ENCODE assay signal across 12 cellular contexts in the genomic region with DNA sequence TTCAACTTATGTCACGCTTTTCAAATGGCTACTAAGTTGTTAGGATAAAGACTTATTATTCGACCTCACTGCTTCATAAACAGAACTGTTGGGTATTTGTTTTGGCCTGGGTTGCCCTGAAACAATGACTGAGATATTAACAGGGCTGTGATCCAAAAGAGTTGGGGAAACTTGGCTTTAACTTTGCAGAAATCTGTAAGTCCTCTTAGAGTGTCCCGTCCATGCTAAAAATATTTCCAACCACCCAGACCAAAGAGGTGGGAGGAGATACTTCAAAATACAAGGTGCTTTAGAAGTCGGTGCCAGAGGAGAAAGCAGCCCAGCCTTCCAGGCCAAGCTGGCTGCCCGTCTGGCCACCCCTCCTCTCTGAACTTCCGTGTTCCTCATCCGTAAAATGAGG. TPM values are rescaled to one million over a fixed set of nuclear protein-coding genes. Genes with fewer than 3 reads are reported as not detected.
DNase-seq lines count a peak whose midpoint lies in the region; ATAC-seq and TF ChIP-seq lines count a peak whose summit lies in the region.
"Had no signal": no experiment of that assay in that cellular context is flagged by ENCODE, and none has a peak within 500 bp of the region (broad histone marks: within the 10 kb centered on the region; RNA-seq: fewer than 3 reads in every experiment).

No MANE protein-coding gene starts in this region.

- WGBS in prostate gland = 10% methylated on average over 7 of the region's 7 CpGs

- H3K9me3 Mint-ChIP-seq in WTC11 = no peaks in the 10 kb centered on the region
- H3K9me3 Mint-ChIP-seq: CD8-positive, alpha-beta memory T cell had no signal

- no peak for TF ChIP-seq POLR2A in prostate gland (IDR thresholded peaks at IDR 0.05)

- no peaks in the 10 kb centered on the region for H3K9me3 ChIP-seq in BLaER1 treated with 17β-estradiol and CSF1 and Interleukin-3, amounts not matched to agents 10 nM and 100 nM (replicated peaks in 1 of 11)
- no peaks in the 10 kb centered on the region for H3K9me3 ChIP-seq in prostate gland

- no peak overlapping the region for H3K4me3 Mint-ChIP-seq in WTC11
- H3K4me3 Mint-ChIP-seq: CD8-positive, alpha-beta memory T cell had no signal

- no peak overlapping the region for H3K27ac ChIP-seq in BLaER1 treated with 17β-estradiol and CSF1 and Interleukin-3, amounts not matched to agents 10 nM and 100 nM
- H3K27ac ChIP-seq in VCaP = peak overlapping the region; percentile 77
- H3K27ac ChIP-seq in prostate gland = peak overlapping the region; percentile 34 to 61

- H3K4me1 Mint-ChIP-seq in WTC11 = peaks cover 10% of the 10 kb centered on the region

- H3K27ac Mint-ChIP-seq in WTC11 = no peak overlapping the region

- peaks cover 21 to 44% (median 36%) of the 10 kb centered on the region in 10 experiments for H3K4me1 ChIP-seq in BLaER1 treated with 17β-estradiol and CSF1 and Interleukin-3, amounts not matched to agents 10 nM and 100 nM
- H3K4me1 ChIP-seq in prostate gland (replicated peaks) = peaks cover 5% of the 10 kb centered on the region

- intact Hi-C loops in prostate gland (cut with DNase I) = loop anchor here (1.0 to 2.0 kb wide), 3 partner anchors 39 to 106 kb away; a partner anchor contains a TSS

- H4K20me1 ChIP-seq in BLaER1 treated with 17β-estradiol and CSF1 and Interleukin-3, amounts not matched to agents 10 nM and 100 nM = peaks cover 0 to 39% (median 13%) of the 10 kb centered on the region in 11 experiments; a peak in 13 of 22 replicates

- H3K4me2 ChIP-seq in BLaER1 treated with 17β-estradiol and CSF1 and Interleukin-3, amounts not matched to agents 10 nM and 100 nM = peak overlapping the region in 9 of 11 experiments; percentile 8 to 66 (median 49); a peak in 10 of 22 replicates

- POLR2A ChIA-PET in WTC11 (lab: Charles Lee) = interaction anchor here (0.5 kb wide), 1 partner anchor 572 kb away, joined by 3 read pairs; no protein-coding TSS in a partner anchor

- TF ChIP-seq CTCF in VCaP (conservative IDR thresholded peaks at IDR 0.05) = no peak
- no peak for TF ChIP-seq CTCF in prostate gland (IDR thresholded peaks at IDR 0.05)
- no peak for TF ChIP-seq CTCF in WTC11 (IDR thresholded peaks at IDR 0.05)

- no peaks in the 10 kb centered on the region for H3K27me3 ChIP-seq in BLaER1 treated with 17β-estradiol and CSF1 and Interleukin-3, amounts not matched to agents 10 nM and 100 nM
- no peaks in the 10 kb centered on the region for H3K27me3 ChIP-seq in prostate gland (replicated peaks; ENCODE audit: insufficient read depth)

- H3K9ac ChIP-seq in BLaER1 treated with 17β-estradiol and CSF1 and Interleukin-3, amounts not matched to agents 10 nM and 100 nM = no peak overlapping the region

- DNase-seq in fibroblast of the conjunctiva (ENCODE audit: low read depth) (peak; percentile 69), prostate gland (ENCODE audit: low spot score) (peak; percentile 29), WTC11 (ENCODE audit: low spot score) (no peak), amniotic stem cell (lab: John Stamatoyannopoulos, UW) (no peak), NCI-H1930 (lab: John Stamatoyannopoulos, UW) (no peak)
- DNase-seq: activated CD4-positive, alpha-beta T cell treated with anti-CD3 and anti-CD28 coated beads for 1 hour; CD8-positive, alpha-beta memory T cell; NCI-H2029 treated with DMSO at 0.1 percent for 48 hours had no signal

- peaks cover 2% of the 10 kb centered on the region; the same call in 1 of the 2 replicates for H3K36me3 Mint-ChIP-seq in WTC11

- H3K27me3 Mint-ChIP-seq in WTC11 (ENCODE audit: low read depth) = no peaks in the 10 kb centered on the region
- H3K27me3 Mint-ChIP-seq: CD8-positive, alpha-beta memory T cell had no signal

- ATAC-seq in GM19455 (IDR thresholded peaks at IDR 0.05; ENCODE audit: unreplicated experiment) (no peak), WTC11 (no peak)

- H3K4me3 ChIP-seq in BLaER1 treated with 17β-estradiol and CSF1 and Interleukin-3, amounts not matched to agents 10 nM and 100 nM = no peak overlapping the region
- H3K4me3 ChIP-seq in prostate gland = no peak overlapping the region

- peaks cover 50 to 77% (median 58%) of the 10 kb centered on the region in 11 experiments for H3K36me3 ChIP-seq in BLaER1 treated with 17β-estradiol and CSF1 and Interleukin-3, amounts not matched to agents 10 nM and 100 nM
- peaks cover 0 to under 1% of the 10 kb centered on the region in 2 donors for H3K36me3 ChIP-seq in prostate gland

- CTCF ChIA-PET in WTC11 (lab: Charles Lee) = interaction anchor here (0.8 to 4.4 kb wide), 39 partner anchors 9 to 505 kb away, joined by 3 to 81 read pairs (median 9); a partner anchor contains a TSS

TF ChIP-seq in WTC11, 78 proteins besides CTCF, POLR2A, EP300 and RAD21:
- TF ChIP-seq SOX15 (CRISPR knock-in tag; IDR thresholded peaks at IDR 0.05) (no peak), ELF4 (CRISPR knock-in tag; IDR thresholded peaks at IDR 0.05; ENCODE audit: low read depth) (no peak), SP1 (CRISPR knock-in tag; conservative IDR thresholded peaks at IDR 0.05) (no peak), ZNF232 (CRISPR knock-in tag; IDR thresholded peaks at IDR 0.05) (no peak), GTF2I (CRISPR knock-in tag; conservative IDR thresholded peaks at IDR 0.05) (no peak), OVOL2 (CRISPR knock-in tag; IDR thresholded peaks at IDR 0.05; ENCODE audit: borderline replicate concordance) (no peak), ZNF263 (CRISPR knock-in tag; IDR thresholded peaks at IDR 0.05; ENCODE audit: low read depth) (no peak)
- TF ChIP-seq, protein P1, sequence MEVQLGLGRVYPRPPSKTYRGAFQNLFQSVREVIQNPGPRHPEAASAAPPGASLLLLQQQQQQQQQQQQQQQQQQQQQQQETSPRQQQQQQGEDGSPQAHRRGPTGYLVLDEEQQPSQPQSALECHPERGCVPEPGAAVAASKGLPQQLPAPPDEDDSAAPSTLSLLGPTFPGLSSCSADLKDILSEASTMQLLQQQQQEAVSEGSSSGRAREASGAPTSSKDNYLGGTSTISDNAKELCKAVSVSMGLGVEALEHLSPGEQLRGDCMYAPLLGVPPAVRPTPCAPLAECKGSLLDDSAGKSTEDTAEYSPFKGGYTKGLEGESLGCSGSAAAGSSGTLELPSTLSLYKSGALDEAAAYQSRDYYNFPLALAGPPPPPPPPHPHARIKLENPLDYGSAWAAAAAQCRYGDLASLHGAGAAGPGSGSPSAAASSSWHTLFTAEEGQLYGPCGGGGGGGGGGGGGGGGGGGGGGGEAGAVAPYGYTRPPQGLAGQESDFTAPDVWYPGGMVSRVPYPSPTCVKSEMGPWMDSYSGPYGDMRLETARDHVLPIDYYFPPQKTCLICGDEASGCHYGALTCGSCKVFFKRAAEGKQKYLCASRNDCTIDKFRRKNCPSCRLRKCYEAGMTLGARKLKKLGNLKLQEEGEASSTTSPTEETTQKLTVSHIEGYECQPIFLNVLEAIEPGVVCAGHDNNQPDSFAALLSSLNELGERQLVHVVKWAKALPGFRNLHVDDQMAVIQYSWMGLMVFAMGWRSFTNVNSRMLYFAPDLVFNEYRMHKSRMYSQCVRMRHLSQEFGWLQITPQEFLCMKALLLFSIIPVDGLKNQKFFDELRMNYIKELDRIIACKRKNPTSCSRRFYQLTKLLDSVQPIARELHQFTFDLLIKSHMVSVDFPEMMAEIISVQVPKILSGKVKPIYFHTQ (CRISPR knock-in tag; IDR thresholded peaks at IDR 0.05) = no peak
- TF ChIP-seq, protein P2, sequence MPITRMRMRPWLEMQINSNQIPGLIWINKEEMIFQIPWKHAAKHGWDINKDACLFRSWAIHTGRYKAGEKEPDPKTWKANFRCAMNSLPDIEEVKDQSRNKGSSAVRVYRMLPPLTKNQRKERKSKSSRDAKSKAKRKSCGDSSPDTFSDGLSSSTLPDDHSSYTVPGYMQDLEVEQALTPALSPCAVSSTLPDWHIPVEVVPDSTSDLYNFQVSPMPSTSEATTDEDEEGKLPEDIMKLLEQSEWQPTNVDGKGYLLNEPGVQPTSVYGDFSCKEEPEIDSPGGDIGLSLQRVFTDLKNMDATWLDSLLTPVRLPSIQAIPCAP (CRISPR knock-in tag; IDR thresholded peaks at IDR 0.05) = no peak
- TF ChIP-seq, protein P3, sequence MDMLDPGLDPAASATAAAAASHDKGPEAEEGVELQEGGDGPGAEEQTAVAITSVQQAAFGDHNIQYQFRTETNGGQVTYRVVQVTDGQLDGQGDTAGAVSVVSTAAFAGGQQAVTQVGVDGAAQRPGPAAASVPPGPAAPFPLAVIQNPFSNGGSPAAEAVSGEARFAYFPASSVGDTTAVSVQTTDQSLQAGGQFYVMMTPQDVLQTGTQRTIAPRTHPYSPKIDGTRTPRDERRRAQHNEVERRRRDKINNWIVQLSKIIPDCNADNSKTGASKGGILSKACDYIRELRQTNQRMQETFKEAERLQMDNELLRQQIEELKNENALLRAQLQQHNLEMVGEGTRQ (CRISPR knock-in tag; IDR thresholded peaks at IDR 0.05) = no peak
- TF ChIP-seq, protein P4, sequence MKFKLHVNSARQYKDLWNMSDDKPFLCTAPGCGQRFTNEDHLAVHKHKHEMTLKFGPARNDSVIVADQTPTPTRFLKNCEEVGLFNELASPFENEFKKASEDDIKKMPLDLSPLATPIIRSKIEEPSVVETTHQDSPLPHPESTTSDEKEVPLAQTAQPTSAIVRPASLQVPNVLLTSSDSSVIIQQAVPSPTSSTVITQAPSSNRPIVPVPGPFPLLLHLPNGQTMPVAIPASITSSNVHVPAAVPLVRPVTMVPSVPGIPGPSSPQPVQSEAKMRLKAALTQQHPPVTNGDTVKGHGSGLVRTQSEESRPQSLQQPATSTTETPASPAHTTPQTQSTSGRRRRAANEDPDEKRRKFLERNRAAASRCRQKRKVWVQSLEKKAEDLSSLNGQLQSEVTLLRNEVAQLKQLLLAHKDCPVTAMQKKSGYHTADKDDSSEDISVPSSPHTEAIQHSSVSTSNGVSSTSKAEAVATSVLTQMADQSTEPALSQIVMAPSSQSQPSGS (CRISPR knock-in tag; IDR thresholded peaks at IDR 0.05; ENCODE audit: borderline replicate concordance, low read depth) = no peak
TF ChIP-seq in WTC11: peak in this region for 0.

RNA-seq across cellular contexts. Expression of a gene that starts 16.1 kb away (rescaled TPM):
- total RNA-seq in prostate gland (1 to 10 TPM in 1 of 2 donors, not detected in 1; 3.2 TPM), WTC11 (2021) (0.14 to 0.15 TPM in 2 of 3 replicates, not detected in the other)
- total RNA-seq: glomerular endothelial cell had no signal

RNA-seq across cellular contexts. Expression of a gene that starts 38.8 kb away (rescaled TPM):
- total RNA-seq in prostate gland = 10 to 100 TPM; 12.5 to 16.1 TPM
- 3.3 to 4.0 TPM (median 3.8 TPM) in 3 replicates for total RNA-seq in WTC11 (2021)

RNA-seq across cellular contexts. Expression of a gene that starts 56.3 kb away (rescaled TPM):
- total RNA-seq in prostate gland = 10 to 100 TPM in 1 of 2 donors, 1 to 10 TPM in 1; 3.6 to 12.2 TPM
- 5.3 to 7.9 TPM (median 7.3 TPM) in 3 replicates for total RNA-seq in WTC11 (2021)

Comparison
In these comparisons a context has a peak if more than half of its experiments do, and no peak if none do; other contexts are left out.
1. H3K27ac ChIP-seq: peak in VCaP (single experiment) and prostate gland (2 of 2); none in BLaER1 treated with 17β-estradiol and CSF1 and Interleukin-3, amounts not matched to agents 10 nM and 100 nM (0 of 11).
2. DNase-seq: peak in fibroblast of the conjunctiva (single experiment) and prostate gland (single experiment); none in WTC11 (single experiment), amniotic stem cell (single experiment) and NCI-H1930 (0 of 2).